ENCODE assay signal across 8 cellular contexts in genomic region chr2:112056626-112056987, GRCh38. TPM values are rescaled to one million over a fixed set of nuclear protein-coding genes. Genes with fewer than 3 reads are reported as not detected.
A peak's percentile ranks its signal among the peaks of the same experiment; 100 is the strongest.
DNase-seq lines count a peak whose midpoint lies in the region; TF ChIP-seq lines count a peak whose summit lies in the region.

No MANE protein-coding gene starts in this region.

- in situ Hi-C loops in GM13976 (cut with MboI; ENCODE audit: low sequenced_read_pairs, unreplicated experiment): loop anchor here (25.0 kb wide), 1 partner anchor 656 kb away; the partner anchor contains the start of gene NT5DC4

- H3K4me3 ChIP-seq in GM08714 (ENCODE audit: low read length) (peak overlapping the region; percentile 71), SK-N-MC (peak overlapping the region; percentile 96), fibroblast of mammary gland (ENCODE audit: control insufficient read depth, low read depth, low read length) (peak overlapping the region; percentile 85), sigmoid colon (peak overlapping the region; percentile 66 to 95 (median 76))

- H3K9me3 ChIP-seq in SK-N-MC (ENCODE audit: low read depth, low read length) (no peaks in the 10 kb centered on the region), sigmoid colon (no peaks in the 10 kb centered on the region)

- 29 to 35% methylated on average over 3 of the region's 3 CpGs for WGBS in sigmoid colon, 2 donors

- H3K4me1 ChIP-seq in sigmoid colon: peaks cover 0 to 28% (median 25%) of the 10 kb centered on the region in 4 donors

- intact Hi-C loops in sigmoid colon (cut with DNase I): loop anchor here (5.0 to 10.0 kb wide), 4 partner anchors 196 to 932 kb away; partner anchors contain the start of genes BCL2L11, CHCHD5 and TTL

- TF ChIP-seq CTCF in fibroblast of mammary gland (conservative IDR thresholded peaks at IDR 0.05; ENCODE audit: control insufficient read depth, insufficient read depth, low read depth, low read length) (no peak), sigmoid colon (IDR thresholded peaks at IDR 0.05) (no peak), GM13976 (IDR thresholded peaks at IDR 0.05; ENCODE audit: borderline replicate concordance, control extremely low read depth, extremely low read depth, insufficient read depth, missing control alignments) (no peak)

- DNase-seq in SK-N-MC (ENCODE audit: low read depth, low spot score) (no peak), fibroblast of mammary gland (ENCODE audit: low read depth) (no peak), sigmoid colon (no peak), NCI-H2081 treated with DMSO at 0.1 percent for 48 hours (lab: John Stamatoyannopoulos, UW) (no peak), hypothalamus (lab: John Stamatoyannopoulos, UW) (no peak), nucleus accumbens (lab: John Stamatoyannopoulos, UW) (no peak), GM13976 (ENCODE audit: low spot score) (no peak)

- TF ChIP-seq EP300 in sigmoid colon (IDR thresholded peaks at IDR 0.05): no peak

- no peak for TF ChIP-seq POLR2A in sigmoid colon (IDR thresholded peaks at IDR 0.05)

- H3K27ac ChIP-seq in SK-N-MC (peak overlapping the region; percentile 37; the same call in 1 of the 2 replicates), sigmoid colon (peak overlapping the region; percentile 89 to 99 (median 95))

- H3K9ac ChIP-seq in SK-N-MC (ENCODE audit: insufficient read length): no peak overlapping the region

- H3K27me3 ChIP-seq in sigmoid colon: no peaks in the 10 kb centered on the region

- H3K36me3 ChIP-seq in SK-N-MC (ENCODE audit: insufficient read depth, low read length): no peaks in the 10 kb centered on the region
- peaks cover 0 to 17% (median 0%) of the 10 kb centered on the region in 4 donors for H3K36me3 ChIP-seq in sigmoid colon

RNA-seq across cellular contexts. Expression of gene TMEM87B, which starts 1.5 kb away (rescaled TPM):
- 10 to 100 TPM; 16.7 to 36.7 (median 20.5) TPM for total RNA-seq in sigmoid colon
- polyA plus RNA-seq in sigmoid colon: 10 to 100 TPM; 10.2 to 26.2 (median 12.0) TPM
